Comparison of ENCODE assay signal across 8 cellular contexts in the genomic region with DNA sequence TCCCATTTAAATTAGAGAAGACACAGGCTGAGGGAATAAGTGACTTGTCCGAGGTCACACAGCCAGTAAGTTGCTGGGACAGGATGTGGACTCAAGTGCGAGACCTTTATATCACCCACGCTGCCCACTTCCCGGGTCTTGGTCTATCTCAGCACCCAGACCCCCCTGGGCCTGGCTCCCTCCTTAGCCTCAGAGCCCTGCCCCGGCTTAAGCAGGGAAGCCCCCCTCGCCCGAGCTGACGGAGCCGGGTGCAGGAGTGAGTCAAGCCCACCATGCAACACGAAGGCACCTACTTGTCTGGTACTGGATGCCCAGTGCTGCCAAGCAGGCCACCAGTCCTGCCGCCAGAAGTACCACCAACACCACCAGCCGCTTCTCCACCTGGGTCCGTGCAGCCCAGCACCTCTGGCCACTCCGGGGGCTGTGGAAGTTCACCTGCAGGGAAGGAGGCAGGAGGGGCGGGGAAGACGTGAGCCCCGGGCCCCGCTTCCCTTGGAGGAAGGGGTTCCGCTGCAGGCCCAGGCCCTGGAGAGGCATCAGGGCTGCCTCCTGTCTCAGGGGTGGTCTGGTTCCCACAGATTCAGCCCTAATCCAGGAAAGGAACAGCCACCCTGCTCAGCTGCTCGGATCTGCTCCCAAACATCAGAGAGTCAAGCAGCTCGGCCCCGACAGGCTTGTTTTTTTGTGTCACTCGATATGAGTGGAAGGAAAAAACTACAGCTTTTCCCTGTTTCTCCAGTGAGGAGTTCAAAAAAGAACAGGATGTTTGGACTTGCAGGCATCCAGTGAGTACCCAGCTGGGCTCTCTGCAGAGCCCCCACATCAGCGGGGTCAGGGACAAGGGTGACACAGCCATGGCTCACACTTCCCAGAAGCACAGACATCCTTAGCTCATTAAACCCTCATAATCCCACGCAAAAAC. TPM values are rescaled to one million over a fixed set of nuclear protein-coding genes. Genes with fewer than 3 reads are reported as not detected.
A peak's percentile ranks its signal among the peaks of the same experiment; 100 is the strongest.
DNase-seq lines count a peak whose midpoint lies in the region; ATAC-seq, FAIRE-seq and TF ChIP-seq lines count a peak whose summit lies in the region.

No MANE protein-coding gene starts in this region.

- H3K4me1 ChIP-seq in prostate gland (replicated peaks), result peaks cover 19% of the 10 kb centered on the region

- no peak for ATAC-seq in CD4-positive, alpha-beta T cell (ENCODE audit: poor library complexity)
- peak; percentile 16 to 20 for ATAC-seq in left cardiac atrium

- 68% methylated on average over 23 of the region's 25 CpGs for WGBS in prostate gland

- H3K27ac ChIP-seq in CD4-positive, alpha-beta T cell (ENCODE audit: low read depth, low read length), result peak overlapping the region; percentile 32
- H3K27ac ChIP-seq in prostate gland, result peak overlapping the region; percentile 59 to 69

- no peak for TF ChIP-seq POLR2A in prostate gland (IDR thresholded peaks at IDR 0.05)

- H3K4me3 Mint-ChIP-seq in CD4-positive, alpha-beta T cell, result peak overlapping the region; percentile 83
- H3K4me3 Mint-ChIP-seq in activated CD4-positive, alpha-beta memory T cell treated with anti-CD3 and anti-CD28 coated beads for 36 hours, result no peak overlapping the region

- intact Hi-C loops in CD4-positive, alpha-beta T cell (cut with DNase I, micrococcal nuclease), result no loop called here
- intact Hi-C loops in activated CD4-positive, alpha-beta memory T cell treated with anti-CD3 and anti-CD28 coated beads for 36 hours (cut with micrococcal nuclease), result no loop called here
- intact Hi-C loops in left cardiac atrium (cut with DNase I) (no loop called here), prostate gland (cut with DNase I) (no loop called here)

- no peaks in the 10 kb centered on the region for H3K9me3 Mint-ChIP-seq in CD4-positive, alpha-beta T cell
- H3K9me3 Mint-ChIP-seq in activated CD4-positive, alpha-beta memory T cell treated with anti-CD3 and anti-CD28 coated beads for 36 hours, result no peaks in the 10 kb centered on the region

- peaks cover 57% of the 10 kb centered on the region for H3K4me1 Mint-ChIP-seq in CD4-positive, alpha-beta T cell (ENCODE audit: low read depth)
- peaks cover 63% of the 10 kb centered on the region for H3K4me1 Mint-ChIP-seq in activated CD4-positive, alpha-beta memory T cell treated with anti-CD3 and anti-CD28 coated beads for 36 hours (ENCODE audit: low read depth)

- H3K36me3 Mint-ChIP-seq in CD4-positive, alpha-beta T cell (ENCODE audit: low read depth), result peaks cover 47% of the 10 kb centered on the region
- peaks cover 41% of the 10 kb centered on the region for H3K36me3 Mint-ChIP-seq in activated CD4-positive, alpha-beta memory T cell treated with anti-CD3 and anti-CD28 coated beads for 36 hours

- no peak for TF ChIP-seq CTCF in CD4-positive, alpha-beta T cell (IDR thresholded peaks at IDR 0.05)
- no peak for TF ChIP-seq CTCF in prostate gland (IDR thresholded peaks at IDR 0.05)

- no peak overlapping the region for H3K4me3 ChIP-seq in prostate gland

- H3K9me3 ChIP-seq in CD4-positive, alpha-beta T cell (ENCODE audit: control insufficient read depth, low read length), result no peaks in the 10 kb centered on the region
- H3K9me3 ChIP-seq in prostate gland, result no peaks in the 10 kb centered on the region

- H3K36me3 ChIP-seq in prostate gland, result no peaks in the 10 kb centered on the region

- FAIRE-seq in frontal cortex (lab: Jason Lieb, UNC), result no peak

- no peak for DNase-seq in CD4-positive, alpha-beta T cell
- no peak for DNase-seq in activated CD4-positive, alpha-beta memory T cell treated with anti-CD3 and anti-CD28 coated beads for 36 hours
- DNase-seq in left cardiac atrium (no peak), prostate gland (ENCODE audit: low spot score) (no peak), hippocampal formation (lab: John Stamatoyannopoulos, UW) (no peak), frontal cortex (ENCODE audit: low spot score in 2 of 2) (no peak), HEK293T (ENCODE audit: extremely low spot score) (no peak), NCI-H2107 treated with DMSO at 0.1 percent for 48 hours (lab: John Stamatoyannopoulos, UW; ENCODE audit: unreplicated experiment) (no peak)

- CTCF ChIA-PET in CD4-positive, alpha-beta T cell (lab: Charles Lee), result interaction anchor here (1.3 to 4.5 kb wide), 5 partner anchors 9 to 89 kb away, joined by 3 to 34 read pairs (median 7); a partner anchor contains a TSS
- CTCF ChIA-PET in activated CD4-positive, alpha-beta memory T cell treated with anti-CD3 and anti-CD28 coated beads for 36 hours (lab: Charles Lee), result interaction anchor here (0.8 to 20.3 kb wide), 11 partner anchors 8 to 155 kb away, joined by 3 to 261 read pairs (median 5); no protein-coding TSS in a partner anchor
- CTCF ChIA-PET in HEK293T (lab: Yijun Ruan, JAX), result interaction anchor here (1.0 to 4.4 kb wide), 2 partner anchors 9 kb away, joined by 4 to 34 read pairs; no protein-coding TSS in a partner anchor

- no peaks in the 10 kb centered on the region for H3K27me3 Mint-ChIP-seq in CD4-positive, alpha-beta T cell
- H3K27me3 Mint-ChIP-seq in activated CD4-positive, alpha-beta memory T cell treated with anti-CD3 and anti-CD28 coated beads for 36 hours, result no peaks in the 10 kb centered on the region

- H3K27ac Mint-ChIP-seq in CD4-positive, alpha-beta T cell, result peak overlapping the region; percentile 93
- H3K27ac Mint-ChIP-seq in activated CD4-positive, alpha-beta memory T cell treated with anti-CD3 and anti-CD28 coated beads for 36 hours, result peak overlapping the region; percentile 96

- no peaks in the 10 kb centered on the region for H3K27me3 ChIP-seq in CD4-positive, alpha-beta T cell (ENCODE audit: control insufficient read depth, insufficient read depth, low read length)
- no peaks in the 10 kb centered on the region for H3K27me3 ChIP-seq in prostate gland (replicated peaks; ENCODE audit: insufficient read depth)

- POLR2A ChIA-PET in CD4-positive, alpha-beta T cell (lab: Charles Lee), result interaction anchor here (0.8 to 6.2 kb wide), 12 partner anchors 9 to 492 kb away, joined by 3 to 83 read pairs (median 4); a partner anchor contains a TSS
- POLR2A ChIA-PET in activated CD4-positive, alpha-beta memory T cell treated with anti-CD3 and anti-CD28 coated beads for 36 hours (lab: Charles Lee), result interaction anchor here (0.7 to 3.2 kb wide), 6 partner anchors 9 to 492 kb away, joined by 3 to 26 read pairs (median 4); a partner anchor contains a TSS
- POLR2A ChIA-PET in HEK293T (lab: Yijun Ruan, JAX), result interaction anchor here (0.6 to 1.5 kb wide), 2 partner anchors 9 to 47 kb away, joined by 3 to 5 read pairs; no protein-coding TSS in a partner anchor

TF ChIP-seq in HEK293T, 16 proteins besides CTCF, POLR2A, EP300 and RAD21:
- no peak for TF ChIP-seq ELF4 (IDR thresholded peaks at IDR 0.05)
- TF ChIP-seq FOXK2 (IDR thresholded peaks at IDR 0.05), result no peak
- TF ChIP-seq FOXM1 (IDR thresholded peaks at IDR 0.05; ENCODE audit: borderline replicate concordance), result no peak
- TF ChIP-seq, protein P1, sequence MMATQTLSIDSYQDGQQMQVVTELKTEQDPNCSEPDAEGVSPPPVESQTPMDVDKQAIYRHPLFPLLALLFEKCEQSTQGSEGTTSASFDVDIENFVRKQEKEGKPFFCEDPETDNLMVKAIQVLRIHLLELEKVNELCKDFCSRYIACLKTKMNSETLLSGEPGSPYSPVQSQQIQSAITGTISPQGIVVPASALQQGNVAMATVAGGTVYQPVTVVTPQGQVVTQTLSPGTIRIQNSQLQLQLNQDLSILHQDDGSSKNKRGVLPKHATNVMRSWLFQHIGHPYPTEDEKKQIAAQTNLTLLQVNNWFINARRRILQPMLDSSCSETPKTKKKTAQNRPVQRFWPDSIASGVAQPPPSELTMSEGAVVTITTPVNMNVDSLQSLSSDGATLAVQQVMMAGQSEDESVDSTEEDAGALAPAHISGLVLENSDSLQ (IDR thresholded peaks at IDR 0.05), result no peak
- no peak for TF ChIP-seq SP1 (IDR thresholded peaks at IDR 0.05)
- TF ChIP-seq TARDBP (IDR thresholded peaks at IDR 0.05), result no peak
- TF ChIP-seq ZNF384 (IDR thresholded peaks at IDR 0.05), result no peak
- TF ChIP-seq FOXA1 (IDR thresholded peaks at IDR 0.05), result no peak
- TF ChIP-seq LEF1 (IDR thresholded peaks at IDR 0.05; ENCODE audit: borderline replicate concordance), result no peak
- no peak for TF ChIP-seq HDGF (IDR thresholded peaks at IDR 0.05; ENCODE audit: borderline replicate concordance)
- TF ChIP-seq NFRKB (IDR thresholded peaks at IDR 0.05), result no peak
- no peak for TF ChIP-seq L3MBTL2 (conservative IDR thresholded peaks at IDR 0.05)
- no peak for TF ChIP-seq BHLHE40 (IDR thresholded peaks at IDR 0.05; ENCODE audit: borderline replicate concordance)
- no peak for TF ChIP-seq CTBP1 (IDR thresholded peaks at IDR 0.05; ENCODE audit: borderline replicate concordance)
- no peak for TF ChIP-seq SUZ12 (IDR thresholded peaks at IDR 0.05)
- no peak for TF ChIP-seq ARNT (IDR thresholded peaks at IDR 0.05)

RNA-seq across cellular contexts. Expression of a gene that starts 11.1 kb away (rescaled TPM):
- 10 to 100 TPM; 62.0 to 63.6 TPM for total RNA-seq in CD4-positive, alpha-beta T cell
- total RNA-seq in activated CD4-positive, alpha-beta memory T cell treated with anti-CD3 and anti-CD28 coated beads for 36 hours, result 100 to 1,000 TPM; 137 to 144 TPM
- total RNA-seq in left cardiac atrium, result 100 to 1,000 TPM in 1 of 2 donors, 10 to 100 TPM in 1; 66.2 to 138 TPM
- total RNA-seq in prostate gland, result 100 to 1,000 TPM; 113 to 146 TPM
- 8.2 TPM for total RNA-seq in frontal cortex
